32 cellular contexts compared by ENCODE assay signal in genomic region chrX:5068550-5068949, GRCh38.
"Had no signal": no experiment of that assay in that cellular context is flagged by ENCODE, and none has a peak within 500 bp of the region (broad histone marks: within the 10 kb centered on the region; RNA-seq: fewer than 3 reads in every experiment).

No MANE protein-coding gene starts in this region.

- H3K9me3 ChIP-seq: SJSA1, SK-N-SH had no signal

- H3K9ac ChIP-seq: SK-N-SH had no signal

- H3K27ac ChIP-seq: SJSA1, WERI-Rb-1 had no signal

- H3K4me2 ChIP-seq: SK-N-SH had no signal

- H3K4me3 ChIP-seq: SJSA1 had no signal

- ATAC-seq: activated CD8-positive, alpha-beta T cell treated with anti-CD3 and anti-CD28 coated beads for 36 hours; activated T-cell treated with anti-CD3 and anti-CD28 coated beads, Interleukin-2, amount 50 U/mL, for 72 hours; activated T-helper 17 cell treated with anti-CD3 and anti-CD28 coated beads, Interleukin-2, amount 50 U/mL, for 72 hours had no signal

- H3K27me3 ChIP-seq: SJSA1 had no signal

- DNase-seq: activated CD4-positive, alpha-beta T cell treated with anti-CD3 and anti-CD28 coated beads for 1 hour; activated CD4-positive, alpha-beta T cell treated with anti-CD3 and anti-CD28 coated beads for 48 hours; activated CD4-positive, CD25-positive, alpha-beta regulatory T cell; activated CD8-positive, alpha-beta T cell treated with anti-CD3 and anti-CD28 coated beads for 36 hours; activated effector memory CD4-positive, alpha-beta T cell treated with anti-CD3 and anti-CD28 coated beads, Interleukin-2, amount 50 U/mL, for 16 hours; activated naive CD4-positive, alpha-beta T cell; activated naive CD4-positive, alpha-beta T cell treated with anti-CD3 and anti-CD28 coated beads, Interleukin-2, amount 50 U/mL, for 16 hours; activated naive CD8-positive, alpha-beta T cell treated with anti-CD3 and anti-CD28 coated beads for 36 hours; activated T-cell treated with anti-CD3 and anti-CD28 coated beads, Interleukin-2, amount 50 U/mL, for 1 hour; activated T-cell treated with anti-CD3 and anti-CD28 coated beads, Interleukin-2, amount 50 U/mL, for 72 hours; amniotic stem cell; aorta; caudate nucleus; cerebellar nuclear complex; Kasumi-1; KG1; NCI-H1092 treated with DMSO at 0.1 percent for 48 hours; NCI-H1417; NCI-H146; NCI-H187; NCI-H2029 treated with DMSO at 0.1 percent for 48 hours; NCI-H2107; NCI-H2171; NCI-H510A; NCI-H526; NCI-H748 treated with DMSO at 0.1 percent for 48 hours; NK-92 treated with Interleukin-12 subunit alpha and Interleukin-12 subunit beta, amount 100 ng/mL, for 24 hours; SHP77 treated with DMSO at 0.1 percent for 48 hours; SK-N-SH; WERI-Rb-1 had no signal

- H3K4me1 ChIP-seq: SJSA1 had no signal

- H3K36me3 ChIP-seq: SJSA1, WERI-Rb-1 had no signal
